ENCODE assay signal across 9 cellular contexts in genomic region chr18:74652392-74652988, GRCh38. TPM values are rescaled to one million over a fixed set of nuclear protein-coding genes. Genes with fewer than 3 reads are reported as not detected.
DNase-seq lines count a peak whose midpoint lies in the region; ATAC-seq, FAIRE-seq and TF ChIP-seq lines count a peak whose summit lies in the region.
"Had no signal": no experiment of that assay in that cellular context is flagged by ENCODE, and none has a peak within 500 bp of the region (broad histone marks: within the 10 kb centered on the region; RNA-seq: fewer than 3 reads in every experiment).

No MANE protein-coding gene starts in this region.

- FAIRE-seq in K562 (lab: Jason Lieb, UNC) = no peak

- peaks cover 9% of the 10 kb centered on the region for H3K4me1 Mint-ChIP-seq in HFFc6 (ENCODE audit: low read depth)

- no peaks in the 10 kb centered on the region for H3K79me2 ChIP-seq in K562 (ENCODE audit: control insufficient read depth, insufficient read depth, low read length)

- TF ChIP-seq RAD21 in K562 (CRISPR knock-in tag; conservative IDR thresholded peaks at IDR 0.05 in 1 of 2, IDR thresholded peaks at IDR 0.05 in 1 of 2) = peak; percentile 38 to 65

- no peak overlapping the region for H3K4me2 ChIP-seq in K562 (ENCODE audit: insufficient read depth, low read length)

- H3K36me3 Mint-ChIP-seq in HFFc6 (ENCODE audit: low read depth) = peaks cover 5% of the 10 kb centered on the region

- H3K9me3 ChIP-seq in K562 (replicated peaks; ENCODE audit: control insufficient read depth, insufficient read depth, low read depth, low read length) (no peaks in the 10 kb centered on the region), left lung (no peaks in the 10 kb centered on the region)

- POLR2A ChIA-PET in K562 (lab: Yijun Ruan, JAX) = interaction anchor here (0.8 kb wide), 1 partner anchor 175 kb away, joined by 3 read pairs; no protein-coding TSS in a partner anchor

- no peak overlapping the region for H3K27ac Mint-ChIP-seq in HFFc6
- H3K27ac Mint-ChIP-seq: T-helper 1 cell treated with Interleukin-12 subunit alpha and Interleukin-12 subunit beta and Interleukin-4 antibody, amounts not matched to agents 30 μg/mL and 1 μg/mL, for 36 hours had no signal

- TF ChIP-seq EP300 in K562 (IDR thresholded peaks at IDR 0.05; ENCODE audit: low read length) = no peak

- H3K9me3 Mint-ChIP-seq in HFFc6 = no peaks in the 10 kb centered on the region
- H3K9me3 Mint-ChIP-seq: T-helper 1 cell treated with Interleukin-12 subunit alpha and Interleukin-12 subunit beta and Interleukin-4 antibody, amounts not matched to agents 30 μg/mL and 1 μg/mL, for 36 hours had no signal

- no peak overlapping the region for H3K9ac ChIP-seq in K562 (ENCODE audit: insufficient read depth in 1 of 2, low read depth in 2 of 2, low read length in 2 of 2)

- no peaks in the 10 kb centered on the region for H4K20me1 ChIP-seq in K562 (replicated peaks; ENCODE audit: control insufficient read depth, insufficient read depth, low read length)

- H3K4me1 ChIP-seq in K562 (replicated peaks in 1 of 2; ENCODE audit: control insufficient read depth in 2 of 2, insufficient read depth in 2 of 2, low read length in 2 of 2) (no peaks in the 10 kb centered on the region), left lung (no peaks in the 10 kb centered on the region)

- TF ChIP-seq CTCF in HFFc6 (IDR thresholded peaks at IDR 0.05) (peak; percentile 86), K562 (IDR thresholded peaks at IDR 0.05 in 2 of 3, conservative IDR thresholded peaks at IDR 0.05 in 1 of 3; ENCODE audit: insufficient read depth in 2 of 3, low read depth in 1 of 3, low read length in 3 of 3) (peak in 2 of 3 experiments; percentile 19 to 58; a peak in 3 of 6 replicates), left lung (IDR thresholded peaks at IDR 0.05) (peak; percentile 33 to 48)

- no peak overlapping the region for H3K4me3 Mint-ChIP-seq in HFFc6
- H3K4me3 Mint-ChIP-seq: T-helper 1 cell treated with Interleukin-12 subunit alpha and Interleukin-12 subunit beta and Interleukin-4 antibody, amounts not matched to agents 30 μg/mL and 1 μg/mL, for 36 hours had no signal

- BruUV-seq in K562 (replicated peaks; lab: Mats Ljungman, UMichigan) = no TSS peak

- H3K27me3 ChIP-seq in K562 (ENCODE audit: control insufficient read depth in 2 of 2, insufficient read depth in 2 of 2, low read length in 2 of 2) (no peaks in the 10 kb centered on the region), left lung (no peaks in the 10 kb centered on the region)

- TF ChIP-seq POLR2A in K562 (conservative IDR thresholded peaks at IDR 0.05) = no peak

- H3K4me3 ChIP-seq in K562 (no peak overlapping the region), left lung (no peak overlapping the region)

- CTCF ChIA-PET in K562 (lab: Yijun Ruan, JAX; ENCODE audit: low intra/inter-chr PET ratio) = interaction anchor here (0.8 kb wide), 1 partner anchor 826 kb away, joined by 5 read pairs; no protein-coding TSS in a partner anchor

- H3K27me3 Mint-ChIP-seq in HFFc6 (ENCODE audit: insufficient read depth) = no peaks in the 10 kb centered on the region

- no peaks in the 10 kb centered on the region for H3K9me1 ChIP-seq in K562 (ENCODE audit: control insufficient read depth, insufficient read depth, low read length)

- no peak overlapping the region for H2AFZ ChIP-seq in K562 (ENCODE audit: low read depth, low read length)

- in situ Hi-C loops in K562 (cut with MboI) = loop anchor here (25.0 kb wide), 2 partner anchors 835 to 1710 kb away; no protein-coding TSS in a partner anchor

- intact Hi-C loops in K562 (cut with micrococcal nuclease) (loop anchor here (5.0 to 10.0 kb wide), 4 partner anchors 152 to 1075 kb away; no protein-coding TSS in a partner anchor), left lung (cut with DNase I) (no loop called here), posterior cingulate gyrus (cut with DNase I) (loop anchor here (1.0 to 10.0 kb wide), 4 partner anchors 382 to 1696 kb away; no protein-coding TSS in a partner anchor)

- H3K27ac ChIP-seq in K562 (ENCODE audit: extremely low read depth, low read depth, low read length) = no peak overlapping the region
- no peak overlapping the region for H3K27ac ChIP-seq in left lung

- ATAC-seq in K562 = peak; percentile 67; the same call in 2 of the 3 replicates
- peak; percentile 66 for ATAC-seq in left lung
- ATAC-seq in GM21717 (IDR thresholded peaks at IDR 0.05; ENCODE audit: unreplicated experiment) = no peak
- ATAC-seq in GM19455 (IDR thresholded peaks at IDR 0.05; ENCODE audit: unreplicated experiment) = no peak

- H3K36me3 ChIP-seq in K562 (ENCODE audit: control insufficient read depth, insufficient read depth, low read length) (no peaks in the 10 kb centered on the region), left lung (peaks cover 0 to 8% of the 10 kb centered on the region in 2 donors)

- peak; percentile 8 for DNase-seq in GDM1 (lab: John Stamatoyannopoulos, UW)
- DNase-seq in HFFc6 = peak; percentile 47
- DNase-seq in NCI-H2196 (lab: John Stamatoyannopoulos, UW; ENCODE audit: unreplicated experiment) = peak; percentile 42
- peak; percentile 11 to 32 (median 21) for DNase-seq in K562 (ENCODE audit: extremely low read depth in 1 of 4, low spot score in 3 of 4)
- DNase-seq in left lung = no peak
- no peak for DNase-seq in posterior cingulate gyrus

- WGBS in K562 (ENCODE audit: insufficient coverage, low coverage, missing lambda C conversion rate) = 28% methylated on average over 4 of the region's 4 CpGs

TF ChIP-seq in K562, 482 proteins besides CTCF, POLR2A, EP300 and RAD21 (continues in another document):
- no peak for TF ChIP-seq ZNF133 (CRISPR knock-in tag; IDR thresholded peaks at IDR 0.05)
- TF ChIP-seq PTRF (tag; IDR thresholded peaks at IDR 0.05) = no peak

RNA-seq across cellular contexts. Expression of gene ZNF407, which starts 54.8 kb away (rescaled TPM):
- 1 to 10 TPM; 7.9 to 9.7 (median 9.1) TPM for total RNA-seq in HFFc6 (2021; fragmentation: NEBNext Ultra II Directional; extraction: Animal tissue kit (Norgen Biotek cat#: 25700))
- 8.9 and 32.8 TPM in 2 replicates for total RNA-seq in K562 (2011; cell fraction: chromatin; rRNA removed; ENCODE audit: low replicate concordance)
- 6.5 and 12.2 TPM in 2 replicates for total RNA-seq in K562 (2011; cell fraction: nucleolus; rRNA removed)
- 11.3 and 12.0 TPM in 2 replicates for total RNA-seq in K562 (2011; cell fraction: nucleoplasm; rRNA removed)
- total RNA-seq in K562 (2014; rRNA removed) (5.0 and 5.3 TPM in 2 replicates), K562 (2014; rRNA removed; fragmentation: Illumina TruSeq; extraction: Trizol) (5.2 and 5.5 TPM in 2 replicates), K562 (2015; rRNA removed; fragmentation: Illumina TruSeq; extraction: Trizol) (5.2 and 5.4 TPM in 2 replicates), K562 (2021) (4.8 and 5.1 TPM in 2 replicates), left lung (10 to 100 TPM; 11.7 to 16.7 TPM)
- polyA plus RNA-seq in K562 (2011; rRNA removed) (1.9 and 2.2 TPM in 2 replicates), K562 (2014; fragmentation: Illumina TruSeq; extraction: Trizol) (2.3 and 2.4 TPM in 2 replicates), K562 (2014; fragmentation: Nextera tagmentation; extraction: Ambion mirVana) (under 1 TPM; 0.21 to 0.77 TPM), K562 (2014; rRNA removed) (2.0 and 2.6 TPM in 2 replicates)
- polyA plus RNA-seq in K562 (2011; cell fraction: cytosol; rRNA removed) = 1.2 and 1.8 TPM in 2 replicates
- 3.3 and 4.2 TPM in 2 replicates for polyA plus RNA-seq in K562 (2011; cell fraction: nucleus; rRNA removed)
- polyA plus RNA-seq in K562 (2012) = 1.5 and 2.2 TPM in 2 replicates
- 18.6 and 22.3 TPM in 2 replicates for polyA minus RNA-seq in K562 (2011; rRNA and poly(A)+ RNA removed)
- 3.2 and 6.1 TPM in 2 replicates for polyA minus RNA-seq in K562 (2011; cell fraction: cytosol; rRNA and poly(A)+ RNA removed)
- polyA minus RNA-seq in K562 (2011; cell fraction: nucleus; rRNA and poly(A)+ RNA removed) = 31.0 and 42.1 TPM in 2 replicates

Comparison
In these comparisons a context has a peak if more than half of its experiments do, and no peak if none do; other contexts are left out.
1. DNase-seq: peak in GDM1 (single experiment), HFFc6 (single experiment), NCI-H2196 (single experiment) and K562 (4 of 4); none in left lung (0 of 2) and posterior cingulate gyrus (0 of 10).
2. ATAC-seq: peak in K562 (single experiment) and left lung (single experiment); none in GM21717 (single experiment) and GM19455 (single experiment).
3. intact Hi-C loops: an anchor here in K562 (5.0 to 10.0 kb wide) and posterior cingulate gyrus (1.0 to 10.0 kb wide); none called in left lung.
4. Peak in every context shown above with its lines, with median percentiles within 50 percentile points of each other: CTCF ChIP-seq.